ENCODE assay signal across 11 cellular contexts in genomic region chr2:240236217-240237111, GRCh38.
A peak's percentile ranks its signal among the peaks of the same experiment; 100 is the strongest.
DNase-seq lines count a peak whose midpoint lies in the region; ATAC-seq, FAIRE-seq and TF ChIP-seq lines count a peak whose summit lies in the region.
"Had no signal": no experiment of that assay in that cellular context is flagged by ENCODE, and none has a peak within 500 bp of the region (broad histone marks: within the 10 kb centered on the region; RNA-seq: fewer than 3 reads in every experiment).

No MANE protein-coding gene starts in this region.

- ATAC-seq in Right ventricle myocardium superior (ENCODE audit: poor library complexity) (peak; percentile 65), sciatic nerve (no peak), HG02970 (IDR thresholded peaks at IDR 0.05; ENCODE audit: low FRiP score, unreplicated experiment) (no peak)
- ATAC-seq: GM23338; naive thymus-derived CD8-positive, alpha-beta T cell had no signal

- FAIRE-seq in D721Med (lab: Jason Lieb, UNC): no peak

- DNase-seq in LHCN-M2 (ENCODE audit: low read depth) (peak; percentile 52), NCI-H2227 (lab: John Stamatoyannopoulos, UW; ENCODE audit: unreplicated experiment) (peak; percentile 56), Right ventricle myocardium superior (peak; percentile 87), sciatic nerve (ENCODE audit: low spot score) (peak; percentile 55), NCI-H2081 treated with DMSO at 0.1 percent for 48 hours (lab: John Stamatoyannopoulos, UW) (no peak), NCI-H1930 (lab: John Stamatoyannopoulos, UW) (no peak), D721Med (ENCODE audit: insufficient read length, low spot score) (no peak)
- DNase-seq: KG1 had no signal

- intact Hi-C loops in Right ventricle myocardium superior (cut with DNase I): loop anchor here (2.0 to 10.0 kb wide), 4 partner anchors 22 to 138 kb away; no protein-coding TSS in a partner anchor
- intact Hi-C loops in sciatic nerve (cut with DNase I): no loop called here

- TF ChIP-seq CTCF in D721Med (IDR thresholded peaks at IDR 0.05; ENCODE audit: insufficient read depth, missing control alignments): no peak

Comparison
In these comparisons a context has a peak if more than half of its experiments do, and no peak if none do; other contexts are left out.
1. DNase-seq: peak in LHCN-M2 (single experiment), NCI-H2227 (single experiment), Right ventricle myocardium superior (single experiment) and sciatic nerve (single experiment); none in NCI-H2081 treated with DMSO at 0.1 percent for 48 hours (single experiment), NCI-H1930 (0 of 2) and D721Med (single experiment).